ENCODE assay signal across 1 cellular context in the genomic region with DNA sequence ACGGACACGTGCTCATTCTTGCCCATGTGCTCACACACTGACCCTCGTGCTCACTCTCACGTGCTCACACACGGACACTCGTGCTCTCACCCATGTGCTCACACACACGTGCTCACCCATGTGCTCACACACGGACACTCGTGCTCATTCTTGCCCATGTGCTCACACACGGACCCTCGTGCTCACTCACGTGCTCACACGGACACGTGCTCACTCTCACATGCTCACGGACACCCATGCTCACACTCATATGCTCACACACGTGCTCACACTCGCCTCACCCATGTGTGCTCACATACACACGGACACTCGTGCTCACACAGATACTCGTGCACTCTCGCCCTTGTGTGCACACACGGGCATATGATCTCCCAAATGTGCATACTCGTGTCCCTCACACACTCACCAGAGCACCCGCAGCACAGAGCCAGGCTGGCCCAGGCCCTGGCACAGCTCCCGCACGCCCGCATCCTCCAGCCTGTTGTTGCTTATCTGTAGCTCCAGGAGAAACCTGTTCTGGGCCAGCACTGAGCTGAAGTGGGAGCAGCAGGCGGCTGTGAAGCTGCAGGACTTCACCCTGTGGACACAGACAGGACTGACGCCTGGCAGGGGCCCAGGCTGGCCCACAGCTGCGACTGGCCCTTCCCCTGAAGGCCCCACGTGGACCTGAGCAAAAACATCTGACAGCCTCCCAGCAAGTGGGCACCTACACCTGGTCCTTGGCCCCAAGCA.
TF ChIP-seq lines count a peak whose summit lies in the region.

No MANE protein-coding gene starts in this region.

TF ChIP-seq in IMR-90, 13 proteins besides CTCF, POLR2A, EP300 and RAD21:
- no peak for TF ChIP-seq MAFK (IDR thresholded peaks at IDR 0.05; ENCODE audit: low read depth, low read length)
- TF ChIP-seq FOS (IDR thresholded peaks at IDR 0.05; ENCODE audit: low read depth, low read length), result no peak
- TF ChIP-seq SMC3 (IDR thresholded peaks at IDR 0.05; ENCODE audit: low read depth, low read length), result no peak
- TF ChIP-seq, protein P1, sequence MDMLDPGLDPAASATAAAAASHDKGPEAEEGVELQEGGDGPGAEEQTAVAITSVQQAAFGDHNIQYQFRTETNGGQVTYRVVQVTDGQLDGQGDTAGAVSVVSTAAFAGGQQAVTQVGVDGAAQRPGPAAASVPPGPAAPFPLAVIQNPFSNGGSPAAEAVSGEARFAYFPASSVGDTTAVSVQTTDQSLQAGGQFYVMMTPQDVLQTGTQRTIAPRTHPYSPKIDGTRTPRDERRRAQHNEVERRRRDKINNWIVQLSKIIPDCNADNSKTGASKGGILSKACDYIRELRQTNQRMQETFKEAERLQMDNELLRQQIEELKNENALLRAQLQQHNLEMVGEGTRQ (IDR thresholded peaks at IDR 0.05; ENCODE audit: low read depth, low read length), result no peak
- no peak for TF ChIP-seq RFX5 (IDR thresholded peaks at IDR 0.05; ENCODE audit: low read depth, low read length)
